Comparison of ENCODE assay signal across 22 cellular contexts in the genomic region with DNA sequence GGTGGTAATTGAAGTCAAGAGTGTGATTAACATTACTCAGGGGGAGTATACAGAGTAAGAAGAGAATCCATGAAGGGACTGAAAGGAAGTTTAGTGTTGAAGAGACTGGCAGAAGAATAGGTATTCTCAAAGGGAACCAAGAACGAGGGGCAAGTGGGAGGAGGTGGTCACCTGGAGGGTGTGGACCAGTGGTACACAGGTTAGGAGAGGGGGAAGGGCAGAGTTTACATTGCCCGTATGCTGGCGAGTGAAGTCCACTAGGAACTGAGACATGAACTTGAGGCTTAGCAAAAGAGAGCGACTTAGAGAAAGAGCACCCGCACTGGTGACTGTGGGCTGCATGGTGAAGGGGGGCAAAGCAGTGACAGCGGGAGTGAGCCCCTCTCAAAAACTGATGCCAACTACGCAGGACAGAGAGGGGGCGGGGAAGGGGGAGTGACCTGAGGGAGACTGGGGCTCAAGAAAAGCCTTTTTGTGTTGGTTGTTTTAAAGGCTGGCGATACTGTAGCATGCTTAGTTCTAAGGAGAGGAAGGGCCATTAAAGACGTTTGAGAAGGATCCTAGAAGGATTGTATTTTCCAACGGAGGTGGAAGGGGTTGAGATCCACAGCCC.
DNase-seq lines count a peak whose midpoint lies in the region; ATAC-seq, FAIRE-seq and TF ChIP-seq lines count a peak whose summit lies in the region.
"Had no signal": no experiment of that assay in that cellular context is flagged by ENCODE, and none has a peak within 500 bp of the region (broad histone marks: within the 10 kb centered on the region; RNA-seq: fewer than 3 reads in every experiment).

No MANE protein-coding gene starts in this region.

- H3K27ac Mint-ChIP-seq in WTC11 = peak overlapping the region; percentile 15; the same call in 1 of the 2 replicates
- H3K27ac Mint-ChIP-seq: CD4-positive, alpha-beta T cell; HFFc6 had no signal

- CTCF ChIA-PET in WTC11 (lab: Charles Lee) = interaction anchor here (0.9 to 1.0 kb wide), 2 partner anchors 19 to 81 kb away, joined by 3 to 9 read pairs; no protein-coding TSS in a partner anchor

- FAIRE-seq in kidney (lab: Jason Lieb, UNC) (no peak), urothelium cell line (lab: Jason Lieb, UNC) (peak; percentile 95)

- no peaks in the 10 kb centered on the region for H3K36me3 ChIP-seq in kidney (ENCODE audit: control insufficient read depth in 1 of 2, insufficient read depth in 2 of 2, low read length in 2 of 2)
- H3K36me3 ChIP-seq: BE2C, MG63 had no signal

- ATAC-seq in WTC11 (peak; percentile 60), GM19455 (IDR thresholded peaks at IDR 0.05; ENCODE audit: unreplicated experiment) (no peak)

- peak overlapping the region; percentile 6 to 20 for H3K4me3 ChIP-seq in kidney (ENCODE audit: low read length in 2 of 2)
- H3K4me3 ChIP-seq: MG63 had no signal

- H3K4me1 Mint-ChIP-seq in WTC11 = peaks cover 39% of the 10 kb centered on the region

- TF ChIP-seq CTCF in WTC11 (IDR thresholded peaks at IDR 0.05) = no peak
- TF ChIP-seq CTCF in kidney (IDR thresholded peaks at IDR 0.05; ENCODE audit: borderline replicate concordance, extremely low read depth, insufficient read depth) = no peak

- DNase-seq in NCI-H1436 (lab: John Stamatoyannopoulos, UW) (peak; percentile 4), NCI-H1436 treated with DMSO at 0.1 percent for 48 hours (lab: John Stamatoyannopoulos, UW) (no peak), WTC11 (ENCODE audit: low spot score) (no peak), kidney (no peak), urothelium cell line (ENCODE audit: low spot score) (no peak), pons (ENCODE audit: low spot score) (no peak)
- no peak for DNase-seq in activated CD4-positive, alpha-beta T cell treated with anti-CD3 and anti-CD28 coated beads for 4 hours
- DNase-seq: BE2C; CD4-positive, alpha-beta T cell; DMS53; GOT3; HFFc6; Karpas-422; MG63; NCI-H1092; NCI-H1694; NCI-H345; NCI-H526; OCI-M1 had no signal

- POLR2A ChIA-PET in WTC11 (lab: Charles Lee) = no interaction called here

- no peaks in the 10 kb centered on the region for H3K9me3 Mint-ChIP-seq in WTC11
- H3K9me3 Mint-ChIP-seq: CD4-positive, alpha-beta T cell had no signal

- peak overlapping the region; percentile 16 for H3K4me3 Mint-ChIP-seq in WTC11
- H3K4me3 Mint-ChIP-seq: CD4-positive, alpha-beta T cell; HFFc6 had no signal

- no peaks in the 10 kb centered on the region for H3K9me3 ChIP-seq in kidney (ENCODE audit: control insufficient read depth in 1 of 2, low read length in 2 of 2)
- H3K9me3 ChIP-seq: BE2C, MG63 had no signal

- H3K36me3 Mint-ChIP-seq in WTC11 = no peaks in the 10 kb centered on the region

- no peaks in the 10 kb centered on the region for H3K4me1 ChIP-seq in kidney (ENCODE audit: control insufficient read depth in 1 of 2, insufficient read depth in 1 of 2, low read depth in 1 of 2, low read length in 2 of 2)
- H3K4me1 ChIP-seq: BE2C had no signal

- intact Hi-C loops in kidney (cut with DNase I) = no loop called here

- no peak overlapping the region for H3K9ac ChIP-seq in kidney (ENCODE audit: low read length in 2 of 2)

- no peaks in the 10 kb centered on the region for H3K27me3 Mint-ChIP-seq in WTC11 (ENCODE audit: low read depth)
- H3K27me3 Mint-ChIP-seq: CD4-positive, alpha-beta T cell had no signal

- no peak overlapping the region for H3K27ac ChIP-seq in kidney (ENCODE audit: low read depth in 2 of 2, low read length in 2 of 2)
- H3K27ac ChIP-seq: 22Rv1, RWPE1 had no signal

TF ChIP-seq in WTC11, 78 proteins besides CTCF, POLR2A, EP300 and RAD21 (continues in another document):
- no peak for TF ChIP-seq ZNF281 (CRISPR knock-in tag; IDR thresholded peaks at IDR 0.05)
- no peak for TF ChIP-seq ZNF121 (CRISPR knock-in tag; IDR thresholded peaks at IDR 0.05)
- no peak for TF ChIP-seq ATF3 (CRISPR knock-in tag; conservative IDR thresholded peaks at IDR 0.05)
- TF ChIP-seq, protein P1, sequence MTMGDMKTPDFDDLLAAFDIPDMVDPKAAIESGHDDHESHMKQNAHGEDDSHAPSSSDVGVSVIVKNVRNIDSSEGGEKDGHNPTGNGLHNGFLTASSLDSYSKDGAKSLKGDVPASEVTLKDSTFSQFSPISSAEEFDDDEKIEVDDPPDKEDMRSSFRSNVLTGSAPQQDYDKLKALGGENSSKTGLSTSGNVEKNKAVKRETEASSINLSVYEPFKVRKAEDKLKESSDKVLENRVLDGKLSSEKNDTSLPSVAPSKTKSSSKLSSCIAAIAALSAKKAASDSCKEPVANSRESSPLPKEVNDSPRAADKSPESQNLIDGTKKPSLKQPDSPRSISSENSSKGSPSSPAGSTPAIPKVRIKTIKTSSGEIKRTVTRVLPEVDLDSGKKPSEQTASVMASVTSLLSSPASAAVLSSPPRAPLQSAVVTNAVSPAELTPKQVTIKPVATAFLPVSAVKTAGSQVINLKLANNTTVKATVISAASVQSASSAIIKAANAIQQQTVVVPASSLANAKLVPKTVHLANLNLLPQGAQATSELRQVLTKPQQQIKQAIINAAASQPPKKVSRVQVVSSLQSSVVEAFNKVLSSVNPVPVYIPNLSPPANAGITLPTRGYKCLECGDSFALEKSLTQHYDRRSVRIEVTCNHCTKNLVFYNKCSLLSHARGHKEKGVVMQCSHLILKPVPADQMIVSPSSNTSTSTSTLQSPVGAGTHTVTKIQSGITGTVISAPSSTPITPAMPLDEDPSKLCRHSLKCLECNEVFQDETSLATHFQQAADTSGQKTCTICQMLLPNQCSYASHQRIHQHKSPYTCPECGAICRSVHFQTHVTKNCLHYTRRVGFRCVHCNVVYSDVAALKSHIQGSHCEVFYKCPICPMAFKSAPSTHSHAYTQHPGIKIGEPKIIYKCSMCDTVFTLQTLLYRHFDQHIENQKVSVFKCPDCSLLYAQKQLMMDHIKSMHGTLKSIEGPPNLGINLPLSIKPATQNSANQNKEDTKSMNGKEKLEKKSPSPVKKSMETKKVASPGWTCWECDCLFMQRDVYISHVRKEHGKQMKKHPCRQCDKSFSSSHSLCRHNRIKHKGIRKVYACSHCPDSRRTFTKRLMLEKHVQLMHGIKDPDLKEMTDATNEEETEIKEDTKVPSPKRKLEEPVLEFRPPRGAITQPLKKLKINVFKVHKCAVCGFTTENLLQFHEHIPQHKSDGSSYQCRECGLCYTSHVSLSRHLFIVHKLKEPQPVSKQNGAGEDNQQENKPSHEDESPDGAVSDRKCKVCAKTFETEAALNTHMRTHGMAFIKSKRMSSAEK (CRISPR knock-in tag; IDR thresholded peaks at IDR 0.05; ENCODE audit: borderline replicate concordance) = no peak
- TF ChIP-seq JAZF1 (CRISPR knock-in tag; IDR thresholded peaks at IDR 0.05) = no peak
- no peak for TF ChIP-seq FOXJ3 (CRISPR knock-in tag; IDR thresholded peaks at IDR 0.05; ENCODE audit: borderline replicate concordance)
- TF ChIP-seq, protein P2, sequence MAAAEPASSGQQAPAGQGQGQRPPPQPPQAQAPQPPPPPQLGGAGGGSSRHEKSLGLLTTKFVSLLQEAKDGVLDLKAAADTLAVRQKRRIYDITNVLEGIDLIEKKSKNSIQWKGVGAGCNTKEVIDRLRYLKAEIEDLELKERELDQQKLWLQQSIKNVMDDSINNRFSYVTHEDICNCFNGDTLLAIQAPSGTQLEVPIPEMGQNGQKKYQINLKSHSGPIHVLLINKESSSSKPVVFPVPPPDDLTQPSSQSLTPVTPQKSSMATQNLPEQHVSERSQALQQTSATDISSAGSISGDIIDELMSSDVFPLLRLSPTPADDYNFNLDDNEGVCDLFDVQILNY (CRISPR knock-in tag; IDR thresholded peaks at IDR 0.05) = no peak
- TF ChIP-seq HMGA2 (CRISPR knock-in tag; IDR thresholded peaks at IDR 0.05) = no peak
- TF ChIP-seq NR2C2 (CRISPR knock-in tag; IDR thresholded peaks at IDR 0.05) = no peak
- TF ChIP-seq, protein P3, sequence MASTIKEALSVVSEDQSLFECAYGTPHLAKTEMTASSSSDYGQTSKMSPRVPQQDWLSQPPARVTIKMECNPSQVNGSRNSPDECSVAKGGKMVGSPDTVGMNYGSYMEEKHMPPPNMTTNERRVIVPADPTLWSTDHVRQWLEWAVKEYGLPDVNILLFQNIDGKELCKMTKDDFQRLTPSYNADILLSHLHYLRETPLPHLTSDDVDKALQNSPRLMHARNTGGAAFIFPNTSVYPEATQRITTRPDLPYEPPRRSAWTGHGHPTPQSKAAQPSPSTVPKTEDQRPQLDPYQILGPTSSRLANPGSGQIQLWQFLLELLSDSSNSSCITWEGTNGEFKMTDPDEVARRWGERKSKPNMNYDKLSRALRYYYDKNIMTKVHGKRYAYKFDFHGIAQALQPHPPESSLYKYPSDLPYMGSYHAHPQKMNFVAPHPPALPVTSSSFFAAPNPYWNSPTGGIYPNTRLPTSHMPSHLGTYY (CRISPR knock-in tag; IDR thresholded peaks at IDR 0.05) = no peak
- TF ChIP-seq FOXP1 (CRISPR knock-in tag; IDR thresholded peaks at IDR 0.05; ENCODE audit: borderline replicate concordance) = no peak
